In genomic region chr18:11974741-11975325, GRCh38 we compare ENCODE assay signal across 16 cellular contexts.
"Had no signal": no experiment of that assay in that cellular context is flagged by ENCODE, and none has a peak within 500 bp of the region (broad histone marks: within the 10 kb centered on the region; RNA-seq: fewer than 3 reads in every experiment).

No MANE protein-coding gene starts in this region.

- H3K36me3 Mint-ChIP-seq: naive thymus-derived CD8-positive, alpha-beta T cell; type B pancreatic cell had no signal

- H3K27ac ChIP-seq: ovary, right atrium auricular region, suprapubic skin, thyroid gland had no signal

- DNase-seq: dermis blood vessel endothelial cell; foreskin melanocyte; head of caudate nucleus; hippocampal formation; mammary epithelial cell; mucosa of descending colon; naive thymus-derived CD8-positive, alpha-beta T cell; nucleus accumbens; ovary; stimulated activated CD4-positive, alpha-beta T cell treated with anti-CD3 and anti-CD28 coated beads, Interleukin-2, amount 100 ng/mL, for 48 hours; stimulated activated naive CD4-positive, alpha-beta T cell treated with Interleukin-2 at 50 U/mL for 16 hours; thyroid gland had no signal

- H3K36me3 ChIP-seq: ovary, right atrium auricular region, suprapubic skin, thyroid gland had no signal

- H3K9me3 ChIP-seq: mucosa of descending colon, ovary, right atrium auricular region, suprapubic skin, thyroid gland had no signal

- H3K4me3 ChIP-seq: mucosa of descending colon, ovary, right atrium auricular region, smooth muscle cell, suprapubic skin, thyroid gland had no signal

- H3K27ac Mint-ChIP-seq: type B pancreatic cell had no signal

- H3K4me3 Mint-ChIP-seq: naive thymus-derived CD8-positive, alpha-beta T cell; type B pancreatic cell had no signal

- H3K9me3 Mint-ChIP-seq: naive thymus-derived CD8-positive, alpha-beta T cell; type B pancreatic cell had no signal

- H3K27me3 Mint-ChIP-seq: type B pancreatic cell had no signal
